31 cellular contexts compared by ENCODE assay signal in the genomic region with DNA sequence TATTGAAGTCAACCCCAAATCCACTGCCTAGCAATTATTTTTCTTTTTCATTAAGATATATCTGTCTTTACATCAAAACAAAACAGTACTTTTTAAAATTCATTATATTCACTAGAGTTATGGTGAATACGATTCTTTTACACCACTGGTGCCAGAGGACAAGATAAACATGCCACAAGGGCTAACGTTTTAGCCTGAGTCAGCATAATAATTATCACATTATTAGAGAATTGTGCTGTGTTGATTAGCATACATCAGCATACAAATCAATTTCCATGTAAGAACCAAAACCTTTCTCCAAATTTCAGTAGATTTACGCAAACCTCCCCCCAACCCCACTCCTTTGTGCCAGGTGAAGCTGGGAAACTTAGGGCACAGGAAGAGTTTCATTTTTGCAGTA.
"Had no signal": no experiment of that assay in that cellular context is flagged by ENCODE, and none has a peak within 500 bp of the region (broad histone marks: within the 10 kb centered on the region; RNA-seq: fewer than 3 reads in every experiment).

No MANE protein-coding gene starts in this region.

- DNase-seq: activated B cell treated with CpG ODN at 0.5 μM for 24 hours; activated CD4-positive, alpha-beta memory T cell treated with anti-CD3 and anti-CD28 coated beads for 36 hours; activated CD4-positive, alpha-beta T cell treated with anti-CD3 and anti-CD28 coated beads, Interleukin-2, amount 10 ng/mL, durations not matched to agents 24 days and 14 days; activated CD8-positive, alpha-beta memory T cell treated with anti-CD3 and anti-CD28 coated beads, Interleukin-2, amount 10 ng/mL, durations not matched to agents 7 days and 5 days; activated CD8-positive, alpha-beta memory T cell treated with anti-CD3 and anti-CD28 coated beads, Interleukin-2, amount 50 U/mL, for 4 hours; activated CD8-positive, alpha-beta T cell treated with anti-CD3 and anti-CD28 coated beads, Interleukin-2, amount 10 ng/mL, durations not matched to agents 7 days and 5 days; activated effector memory CD4-positive, alpha-beta T cell treated with anti-CD3 and anti-CD28 coated beads, Interleukin-2, amount 50 U/mL, for 16 hours; activated naive CD4-positive, alpha-beta T cell treated with anti-CD3 and anti-CD28 coated beads for 36 hours; activated naive CD8-positive, alpha-beta T cell treated with anti-CD3 and anti-CD28 coated beads for 36 hours; activated naive CD8-positive, alpha-beta T cell treated with anti-CD3 and anti-CD28 coated beads, Interleukin-2, amount 50 U/mL, for 24 hours; activated T-cell treated with anti-CD3 and anti-CD28 coated beads, Interleukin-2, amount 50 U/mL, for 1 hour; activated T-cell treated with anti-CD3 and anti-CD28 coated beads, Interleukin-2, amount 50 U/mL, for 48 hours; adrenal gland; amygdala; aorta; central memory CD4-positive, alpha-beta T cell; cerebellar nuclear complex; colonic mucosa; effector CD8-positive, alpha-beta T cell; esophagus squamous epithelium; foreskin melanocyte; T-cell; T1000; WERI-Rb-1 had no signal

- H3K4me1 ChIP-seq: adrenal gland, breast epithelium, colonic mucosa, esophagus squamous epithelium, gastroesophageal sphincter had no signal

- H3K27ac ChIP-seq: adrenal gland, breast epithelium, cardiac muscle cell, colonic mucosa, epithelial cell of prostate, esophagus squamous epithelium, gastroesophageal sphincter, WERI-Rb-1 had no signal

- ATAC-seq: activated CD4-positive, CD25-positive, alpha-beta regulatory T cell treated with anti-CD3 and anti-CD28 coated beads, Interleukin-2, amount 50 U/mL, for 24 hours; activated CD8-positive, alpha-beta memory T cell treated with anti-CD3 and anti-CD28 coated beads, Interleukin-2, amount 10 ng/mL, durations not matched to agents 7 days and 5 days; activated CD8-positive, alpha-beta T cell treated with anti-CD3 and anti-CD28 coated beads, Interleukin-2, amount 10 ng/mL, durations not matched to agents 7 days and 5 days; activated naive CD8-positive, alpha-beta T cell treated with anti-CD3 and anti-CD28 coated beads, Interleukin-2, amount 50 U/mL, for 24 hours; gastroesophageal sphincter; T-cell had no signal

- H3K27me3 ChIP-seq: adrenal gland, breast epithelium, cardiac muscle cell, colonic mucosa, esophagus squamous epithelium, gastroesophageal sphincter had no signal

- H3K4me3 ChIP-seq: adrenal gland, breast epithelium, cardiac muscle cell, colonic mucosa, esophagus squamous epithelium, gastroesophageal sphincter had no signal

- FAIRE-seq: endometrium, endothelial cell of umbilical vein had no signal

- H3K36me3 ChIP-seq: adrenal gland, breast epithelium, cardiac muscle cell, colonic mucosa, esophagus squamous epithelium, gastroesophageal sphincter, WERI-Rb-1 had no signal

- H3K9me3 ChIP-seq: adrenal gland, colonic mucosa had no signal
